ENCODE assay signal across 1 cellular context in genomic region chr16:86962913-86963312, GRCh38.
TF ChIP-seq lines count a peak whose summit lies in the region.

No MANE protein-coding gene starts in this region.

TF ChIP-seq in WTC11, 78 proteins besides CTCF, POLR2A, EP300 and RAD21 (continued from another document):
- TF ChIP-seq ERG (CRISPR knock-in tag; IDR thresholded peaks at IDR 0.05) (no peak), PREB (CRISPR knock-in tag; IDR thresholded peaks at IDR 0.05; ENCODE audit: borderline replicate concordance) (no peak), HMGXB4 (CRISPR knock-in tag; IDR thresholded peaks at IDR 0.05) (no peak), ZNF512 (CRISPR knock-in tag; IDR thresholded peaks at IDR 0.05; ENCODE audit: borderline replicate concordance) (no peak), GABPB1 (CRISPR knock-in tag; IDR thresholded peaks at IDR 0.05) (no peak)
